ENCODE assay signal across 20 cellular contexts in the genomic region with DNA sequence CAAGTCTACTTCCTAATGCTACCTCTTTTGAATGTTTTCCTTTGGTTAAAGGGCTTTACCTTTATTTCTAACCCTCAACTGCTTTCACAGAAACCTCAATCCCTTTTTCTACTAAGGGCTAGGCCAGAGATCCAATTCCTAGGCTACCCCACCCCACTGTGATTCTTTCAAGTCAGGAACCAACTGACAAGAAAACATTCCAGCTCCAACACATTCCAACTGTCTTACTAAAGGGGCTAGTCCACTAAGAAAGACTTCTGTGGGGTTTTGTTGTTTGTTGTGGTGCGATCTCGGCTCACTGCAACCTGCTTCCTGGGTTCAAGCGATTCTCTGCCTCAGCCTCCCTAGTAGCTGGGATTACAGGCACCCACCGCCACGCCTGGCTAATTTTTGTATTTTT.
A peak's percentile ranks its signal among the peaks of the same experiment; 100 is the strongest.
DNase-seq lines count a peak whose midpoint lies in the region; ATAC-seq and TF ChIP-seq lines count a peak whose summit lies in the region.
"Had no signal": no experiment of that assay in that cellular context is flagged by ENCODE, and none has a peak within 500 bp of the region (broad histone marks: within the 10 kb centered on the region; RNA-seq: fewer than 3 reads in every experiment).

No MANE protein-coding gene starts in this region.

- no peak for TF ChIP-seq CTCF in GM23338 (conservative IDR thresholded peaks at IDR 0.05; ENCODE audit: low read depth in 2 of 2)
- no peak for TF ChIP-seq CTCF in thoracic aorta (IDR thresholded peaks at IDR 0.05)
- no peak for TF ChIP-seq CTCF in transverse colon (IDR thresholded peaks at IDR 0.05)

- no peak overlapping the region; the same call in 1 of the 2 replicates for H3K27ac Mint-ChIP-seq in GM23338
- H3K27ac Mint-ChIP-seq: activated CD4-positive, alpha-beta memory T cell treated with anti-CD3 and anti-CD28 coated beads, Interleukin-2, amount 10 ng/mL, durations not matched to agents 7 days and 5 days; activated naive CD8-positive, alpha-beta T cell treated with anti-CD3 and anti-CD28 coated beads, Interleukin-2, amount 10 ng/mL, durations not matched to agents 7 days and 5 days; endodermal cell had no signal

- H3K4me1 ChIP-seq in GM23338 (ENCODE audit: insufficient read depth), result no peaks in the 10 kb centered on the region; the same call in 1 of the 2 replicates
- peaks cover 17 to 53% of the 10 kb centered on the region in 2 donors for H3K4me1 ChIP-seq in thoracic aorta (ENCODE audit: control insufficient read depth in 1 of 2, low read depth in 2 of 2)
- peaks cover 0 to 22% (median 12%) of the 10 kb centered on the region in 4 donors for H3K4me1 ChIP-seq in transverse colon
- H3K4me1 ChIP-seq: spleen had no signal

- peaks cover 3% of the 10 kb centered on the region; the same call in 1 of the 2 replicates for H4K20me1 ChIP-seq in GM23338 (replicated peaks; ENCODE audit: insufficient read depth)

- H2AFZ ChIP-seq in GM23338, result no peak overlapping the region

- H3K4me2 ChIP-seq in GM23338, result no peak overlapping the region

- H3K36me3 ChIP-seq in GM23338 (ENCODE audit: insufficient read depth) (no peaks in the 10 kb centered on the region), thoracic aorta (no peaks in the 10 kb centered on the region), transverse colon (no peaks in the 10 kb centered on the region)
- H3K36me3 ChIP-seq: spleen had no signal

- no peak overlapping the region for H3K4me3 Mint-ChIP-seq in GM23338
- H3K4me3 Mint-ChIP-seq: activated CD4-positive, alpha-beta memory T cell treated with anti-CD3 and anti-CD28 coated beads, Interleukin-2, amount 10 ng/mL, durations not matched to agents 7 days and 5 days; activated naive CD8-positive, alpha-beta T cell treated with anti-CD3 and anti-CD28 coated beads, Interleukin-2, amount 10 ng/mL, durations not matched to agents 7 days and 5 days; central memory CD8-positive, alpha-beta T cell; endodermal cell had no signal

- H3K27ac ChIP-seq in GM23338 (ENCODE audit: low read depth) (no peak overlapping the region), thoracic aorta (peak overlapping the region; percentile 51 to 58), transverse colon (peak overlapping the region in 2 of 4 donors; percentile 29 to 31)
- H3K27ac ChIP-seq: foreskin keratinocyte, spleen had no signal

- H3F3A ChIP-seq in GM23338 (replicated peaks; ENCODE audit: low read depth), result no peaks in the 10 kb centered on the region

- WGBS in transverse colon (ENCODE audit: low coverage in 1 of 2), 2 donors, result 94 to 100% methylated on average over 3 to 5 of the region's 5 CpGs

- no peaks in the 10 kb centered on the region for H3K27me3 ChIP-seq in GM23338 (ENCODE audit: insufficient read depth)
- no peaks in the 10 kb centered on the region for H3K27me3 ChIP-seq in thoracic aorta (replicated peaks; ENCODE audit: insufficient read depth)
- no peaks in the 10 kb centered on the region for H3K27me3 ChIP-seq in transverse colon
- H3K27me3 ChIP-seq: foreskin keratinocyte had no signal

- no peaks in the 10 kb centered on the region; the same call in 2 of the 3 replicates for H3K36me3 Mint-ChIP-seq in GM23338 (ENCODE audit: low read depth)
- H3K36me3 Mint-ChIP-seq: activated naive CD8-positive, alpha-beta T cell treated with anti-CD3 and anti-CD28 coated beads, Interleukin-2, amount 10 ng/mL, durations not matched to agents 7 days and 5 days; naive B cell had no signal

- H3K79me2 ChIP-seq in GM23338 (replicated peaks; ENCODE audit: insufficient read depth), result peaks cover 62% of the 10 kb centered on the region

- no peak for TF ChIP-seq POLR2A in transverse colon (IDR thresholded peaks at IDR 0.05)

- peaks cover 4% of the 10 kb centered on the region for H3K27me3 Mint-ChIP-seq in GM23338 (ENCODE audit: insufficient read depth, low read depth, poor library complexity)
- H3K27me3 Mint-ChIP-seq: activated CD4-positive, alpha-beta memory T cell treated with anti-CD3 and anti-CD28 coated beads, Interleukin-2, amount 10 ng/mL, durations not matched to agents 7 days and 5 days had no signal

- TF ChIP-seq EP300 in transverse colon (IDR thresholded peaks at IDR 0.05; ENCODE audit: low read depth), result no peak

- peaks cover 15% of the 10 kb centered on the region; the same call in 2 of the 3 replicates for H3K4me1 Mint-ChIP-seq in GM23338
- H3K4me1 Mint-ChIP-seq: activated naive CD8-positive, alpha-beta T cell treated with anti-CD3 and anti-CD28 coated beads, Interleukin-2, amount 10 ng/mL, durations not matched to agents 7 days and 5 days; central memory CD8-positive, alpha-beta T cell; naive B cell had no signal

- H3K9me3 Mint-ChIP-seq in GM23338, result no peaks in the 10 kb centered on the region
- H3K9me3 Mint-ChIP-seq: activated CD4-positive, alpha-beta memory T cell treated with anti-CD3 and anti-CD28 coated beads, Interleukin-2, amount 10 ng/mL, durations not matched to agents 7 days and 5 days; activated naive CD8-positive, alpha-beta T cell treated with anti-CD3 and anti-CD28 coated beads, Interleukin-2, amount 10 ng/mL, durations not matched to agents 7 days and 5 days; central memory CD8-positive, alpha-beta T cell; endodermal cell had no signal

- in situ Hi-C loops in transverse colon (cut with MboI; ENCODE audit: low pct_ligation_motif_present in 1 of 4, low pct_unique_long_range_greater_than_20kb in 1 of 4, low sequenced_read_pairs in 3 of 4), result no loop called here

- intact Hi-C loops in transverse colon (cut with DNase I; ENCODE audit: low total_unique reads), result no loop called here

- H3K4me3 ChIP-seq in GM23338 (no peak overlapping the region), thoracic aorta (no peak overlapping the region), transverse colon (no peak overlapping the region)
- H3K4me3 ChIP-seq: lung, spleen had no signal

- no peaks in the 10 kb centered on the region for H3K9me2 ChIP-seq in GM23338 (ENCODE audit: insufficient read depth)

- DNase-seq in GM23338 (ENCODE audit: low spot score), result peak; percentile 50
- DNase-seq in amniotic epithelial cell (ENCODE audit: low read depth), result peak; percentile 29
- peak; percentile 21 for DNase-seq in iPS-NIHi7 (ENCODE audit: extremely low spot score)
- no peak for DNase-seq in thoracic aorta (ENCODE audit: low spot score)
- no peak for DNase-seq in epidermal melanocyte (ENCODE audit: insufficient read length, low spot score)
- no peak for DNase-seq in dermis blood vessel endothelial cell
- DNase-seq in transverse colon, result no peak
- DNase-seq: activated CD4-positive, alpha-beta memory T cell treated with anti-CD3 and anti-CD28 coated beads, Interleukin-2, amount 10 ng/mL, durations not matched to agents 7 days and 5 days; activated naive CD8-positive, alpha-beta T cell treated with anti-CD3 and anti-CD28 coated beads, Interleukin-2, amount 10 ng/mL, durations not matched to agents 7 days and 5 days; DMS153; endodermal cell; naive B cell; NCI-H2227 treated with DMSO at 0.1 percent for 48 hours; posterior cingulate gyrus; spleen; T-helper 1 cell had no signal

- H3K9me3 ChIP-seq in thoracic aorta, result no peaks in the 10 kb centered on the region
- H3K9me3 ChIP-seq in transverse colon, result no peaks in the 10 kb centered on the region
- H3K9me3 ChIP-seq: spleen had no signal

- ATAC-seq in GM23338 (peak; percentile 54; the same call in 1 of the 3 replicates), thoracic aorta (ENCODE audit: insufficient number of reproducible peaks, low FRiP score, low read depth) (no peak), GM19397 (IDR thresholded peaks at IDR 0.05; ENCODE audit: unreplicated experiment) (no peak)
- ATAC-seq: foreskin keratinocyte had no signal

TF ChIP-seq in GM23338, 12 proteins besides CTCF, POLR2A, EP300 and RAD21 (continues in another document):
- TF ChIP-seq, protein P1, sequence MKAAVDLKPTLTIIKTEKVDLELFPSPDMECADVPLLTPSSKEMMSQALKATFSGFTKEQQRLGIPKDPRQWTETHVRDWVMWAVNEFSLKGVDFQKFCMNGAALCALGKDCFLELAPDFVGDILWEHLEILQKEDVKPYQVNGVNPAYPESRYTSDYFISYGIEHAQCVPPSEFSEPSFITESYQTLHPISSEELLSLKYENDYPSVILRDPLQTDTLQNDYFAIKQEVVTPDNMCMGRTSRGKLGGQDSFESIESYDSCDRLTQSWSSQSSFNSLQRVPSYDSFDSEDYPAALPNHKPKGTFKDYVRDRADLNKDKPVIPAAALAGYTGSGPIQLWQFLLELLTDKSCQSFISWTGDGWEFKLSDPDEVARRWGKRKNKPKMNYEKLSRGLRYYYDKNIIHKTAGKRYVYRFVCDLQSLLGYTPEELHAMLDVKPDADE (IDR thresholded peaks at IDR 0.05), result no peak
- TF ChIP-seq CREB1 (CRISPR knock-in tag; IDR thresholded peaks at IDR 0.05; ENCODE audit: low read depth), result no peak
- no peak for TF ChIP-seq NANOG (IDR thresholded peaks at IDR 0.05; ENCODE audit: borderline replicate concordance)
- no peak for TF ChIP-seq EZH2phosphoT487 (IDR thresholded peaks at IDR 0.05; ENCODE audit: unreplicated experiment)
- no peak for TF ChIP-seq EZH2 (IDR thresholded peaks at IDR 0.05; ENCODE audit: low read depth, unreplicated experiment)

Comparison
In these comparisons a context has a peak if more than half of its experiments do, and no peak if none do; other contexts are left out.
1. DNase-seq: peak in GM23338 (single experiment), amniotic epithelial cell (single experiment) and iPS-NIHi7 (single experiment); none in thoracic aorta (single experiment), epidermal melanocyte (single experiment), dermis blood vessel endothelial cell (single experiment) and transverse colon (single experiment).